2 cellular contexts compared by ENCODE assay signal in the genomic region with DNA sequence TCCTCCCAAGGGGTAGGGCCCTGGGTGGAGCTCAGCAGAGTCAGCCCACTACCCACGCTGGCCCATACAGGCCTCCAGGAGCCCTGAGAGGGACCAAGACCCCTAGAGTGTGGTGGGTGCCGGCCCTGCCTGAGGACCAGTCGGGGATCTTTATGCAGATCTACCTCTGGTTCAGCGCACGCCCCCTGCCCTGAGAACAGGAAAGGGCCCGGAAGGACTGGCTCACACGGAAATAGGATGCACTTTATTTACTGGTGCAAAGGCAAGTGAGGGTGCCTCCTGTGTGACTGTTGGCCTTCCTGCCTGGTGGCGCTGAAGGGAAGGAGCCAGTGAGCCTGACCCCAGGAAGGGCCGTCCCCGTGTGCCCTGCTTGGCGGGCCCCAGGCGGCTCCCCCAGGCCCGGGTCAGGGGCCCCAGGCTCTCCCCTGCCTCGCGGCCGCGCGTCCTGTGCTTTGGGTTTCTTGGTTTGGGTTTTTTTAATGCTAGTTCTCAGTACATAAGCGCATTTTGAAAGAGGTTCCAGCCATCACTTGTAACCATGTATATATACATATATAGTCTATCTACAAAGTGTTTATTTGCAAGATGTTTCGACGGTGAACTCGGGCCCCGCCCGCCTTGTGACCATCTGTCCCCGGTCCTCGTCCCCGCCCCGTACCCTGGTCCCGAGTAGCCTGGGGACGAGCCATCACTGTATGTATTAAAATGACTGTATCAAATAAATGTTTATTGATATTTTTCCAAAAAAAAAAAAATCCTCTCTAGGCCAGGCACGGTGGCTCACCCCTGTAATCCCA.
TF ChIP-seq lines count a peak whose summit lies in the region.

No MANE protein-coding gene starts in this region.

TF ChIP-seq in GM23338, 12 proteins besides CTCF, POLR2A, EP300 and RAD21 (continued from another document):
- TF ChIP-seq, protein P1, sequence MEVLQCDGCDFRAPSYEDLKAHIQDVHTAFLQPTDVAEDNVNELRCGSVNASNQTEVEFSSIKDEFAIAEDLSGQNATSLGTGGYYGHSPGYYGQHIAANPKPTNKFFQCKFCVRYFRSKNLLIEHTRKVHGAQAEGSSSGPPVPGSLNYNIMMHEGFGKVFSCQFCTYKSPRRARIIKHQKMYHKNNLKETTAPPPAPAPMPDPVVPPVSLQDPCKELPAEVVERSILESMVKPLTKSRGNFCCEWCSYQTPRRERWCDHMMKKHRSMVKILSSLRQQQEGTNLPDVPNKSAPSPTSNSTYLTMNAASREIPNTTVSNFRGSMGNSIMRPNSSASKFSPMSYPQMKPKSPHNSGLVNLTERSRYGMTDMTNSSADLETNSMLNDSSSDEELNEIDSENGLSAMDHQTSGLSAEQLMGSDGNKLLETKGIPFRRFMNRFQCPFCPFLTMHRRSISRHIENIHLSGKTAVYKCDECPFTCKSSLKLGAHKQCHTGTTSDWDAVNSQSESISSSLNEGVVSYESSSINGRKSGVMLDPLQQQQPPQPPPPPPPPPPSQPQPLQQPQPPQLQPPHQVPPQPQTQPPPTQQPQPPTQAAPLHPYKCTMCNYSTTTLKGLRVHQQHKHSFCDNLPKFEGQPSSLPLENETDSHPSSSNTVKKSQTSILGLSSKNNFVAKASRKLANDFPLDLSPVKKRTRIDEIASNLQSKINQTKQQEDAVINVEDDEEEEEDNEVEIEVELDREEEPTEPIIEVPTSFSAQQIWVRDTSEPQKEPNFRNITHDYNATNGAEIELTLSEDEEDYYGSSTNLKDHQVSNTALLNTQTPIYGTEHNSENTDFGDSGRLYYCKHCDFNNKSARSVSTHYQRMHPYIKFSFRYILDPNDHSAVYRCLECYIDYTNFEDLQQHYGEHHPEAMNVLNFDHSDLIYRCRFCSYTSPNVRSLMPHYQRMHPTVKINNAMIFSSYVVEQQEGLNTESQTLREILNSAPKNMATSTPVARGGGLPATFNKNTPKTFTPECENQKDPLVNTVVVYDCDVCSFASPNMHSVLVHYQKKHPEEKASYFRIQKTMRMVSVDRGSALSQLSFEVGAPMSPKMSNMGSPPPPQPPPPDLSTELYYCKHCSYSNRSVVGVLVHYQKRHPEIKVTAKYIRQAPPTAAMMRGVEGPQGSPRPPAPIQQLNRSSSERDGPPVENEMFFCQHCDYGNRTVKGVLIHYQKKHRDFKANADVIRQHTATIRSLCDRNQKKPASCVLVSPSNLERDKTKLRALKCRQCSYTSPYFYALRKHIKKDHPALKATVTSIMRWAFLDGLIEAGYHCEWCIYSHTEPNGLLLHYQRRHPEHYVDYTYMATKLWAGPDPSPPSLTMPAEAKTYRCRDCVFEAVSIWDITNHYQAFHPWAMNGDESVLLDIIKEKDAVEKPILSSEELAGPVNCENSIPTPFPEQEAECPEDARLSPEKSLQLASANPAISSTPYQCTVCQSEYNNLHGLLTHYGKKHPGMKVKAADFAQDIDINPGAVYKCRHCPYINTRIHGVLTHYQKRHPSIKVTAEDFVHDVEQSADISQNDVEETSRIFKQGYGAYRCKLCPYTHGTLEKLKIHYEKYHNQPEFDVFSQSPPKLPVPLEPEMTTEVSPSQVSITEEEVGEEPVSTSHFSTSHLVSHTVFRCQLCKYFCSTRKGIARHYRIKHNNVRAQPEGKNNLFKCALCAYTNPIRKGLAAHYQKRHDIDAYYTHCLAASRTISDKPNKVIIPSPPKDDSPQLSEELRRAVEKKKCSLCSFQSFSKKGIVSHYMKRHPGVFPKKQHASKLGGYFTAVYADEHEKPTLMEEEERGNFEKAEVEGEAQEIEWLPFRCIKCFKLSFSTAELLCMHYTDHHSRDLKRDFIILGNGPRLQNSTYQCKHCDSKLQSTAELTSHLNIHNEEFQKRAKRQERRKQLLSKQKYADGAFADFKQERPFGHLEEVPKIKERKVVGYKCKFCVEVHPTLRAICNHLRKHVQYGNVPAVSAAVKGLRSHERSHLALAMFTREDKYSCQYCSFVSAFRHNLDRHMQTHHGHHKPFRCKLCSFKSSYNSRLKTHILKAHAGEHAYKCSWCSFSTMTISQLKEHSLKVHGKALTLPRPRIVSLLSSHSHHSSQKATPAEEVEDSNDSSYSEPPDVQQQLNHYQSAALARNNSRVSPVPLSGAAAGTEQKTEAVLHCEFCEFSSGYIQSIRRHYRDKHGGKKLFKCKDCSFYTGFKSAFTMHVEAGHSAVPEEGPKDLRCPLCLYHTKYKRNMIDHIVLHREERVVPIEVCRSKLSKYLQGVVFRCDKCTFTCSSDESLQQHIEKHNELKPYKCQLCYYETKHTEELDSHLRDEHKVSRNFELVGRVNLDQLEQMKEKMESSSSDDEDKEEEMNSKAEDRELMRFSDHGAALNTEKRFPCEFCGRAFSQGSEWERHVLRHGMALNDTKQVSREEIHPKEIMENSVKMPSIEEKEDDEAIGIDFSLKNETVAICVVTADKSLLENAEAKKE (CRISPR knock-in tag; IDR thresholded peaks at IDR 0.05) = no peak
TF ChIP-seq in GM23338: peak in this region for 0.

TF ChIP-seq in WTC11, 78 proteins besides CTCF, POLR2A, EP300 and RAD21 (continued from another document):
- TF ChIP-seq, protein P2, sequence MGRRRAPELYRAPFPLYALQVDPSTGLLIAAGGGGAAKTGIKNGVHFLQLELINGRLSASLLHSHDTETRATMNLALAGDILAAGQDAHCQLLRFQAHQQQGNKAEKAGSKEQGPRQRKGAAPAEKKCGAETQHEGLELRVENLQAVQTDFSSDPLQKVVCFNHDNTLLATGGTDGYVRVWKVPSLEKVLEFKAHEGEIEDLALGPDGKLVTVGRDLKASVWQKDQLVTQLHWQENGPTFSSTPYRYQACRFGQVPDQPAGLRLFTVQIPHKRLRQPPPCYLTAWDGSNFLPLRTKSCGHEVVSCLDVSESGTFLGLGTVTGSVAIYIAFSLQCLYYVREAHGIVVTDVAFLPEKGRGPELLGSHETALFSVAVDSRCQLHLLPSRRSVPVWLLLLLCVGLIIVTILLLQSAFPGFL (CRISPR knock-in tag; IDR thresholded peaks at IDR 0.05; ENCODE audit: borderline replicate concordance) = no peak
- TF ChIP-seq, protein P3, sequence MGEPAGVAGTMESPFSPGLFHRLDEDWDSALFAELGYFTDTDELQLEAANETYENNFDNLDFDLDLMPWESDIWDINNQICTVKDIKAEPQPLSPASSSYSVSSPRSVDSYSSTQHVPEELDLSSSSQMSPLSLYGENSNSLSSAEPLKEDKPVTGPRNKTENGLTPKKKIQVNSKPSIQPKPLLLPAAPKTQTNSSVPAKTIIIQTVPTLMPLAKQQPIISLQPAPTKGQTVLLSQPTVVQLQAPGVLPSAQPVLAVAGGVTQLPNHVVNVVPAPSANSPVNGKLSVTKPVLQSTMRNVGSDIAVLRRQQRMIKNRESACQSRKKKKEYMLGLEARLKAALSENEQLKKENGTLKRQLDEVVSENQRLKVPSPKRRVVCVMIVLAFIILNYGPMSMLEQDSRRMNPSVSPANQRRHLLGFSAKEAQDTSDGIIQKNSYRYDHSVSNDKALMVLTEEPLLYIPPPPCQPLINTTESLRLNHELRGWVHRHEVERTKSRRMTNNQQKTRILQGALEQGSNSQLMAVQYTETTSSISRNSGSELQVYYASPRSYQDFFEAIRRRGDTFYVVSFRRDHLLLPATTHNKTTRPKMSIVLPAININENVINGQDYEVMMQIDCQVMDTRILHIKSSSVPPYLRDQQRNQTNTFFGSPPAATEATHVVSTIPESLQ (CRISPR knock-in tag; IDR thresholded peaks at IDR 0.05) = no peak
- no peak for TF ChIP-seq FOXP1 (CRISPR knock-in tag; IDR thresholded peaks at IDR 0.05; ENCODE audit: borderline replicate concordance)
- TF ChIP-seq, protein P4, sequence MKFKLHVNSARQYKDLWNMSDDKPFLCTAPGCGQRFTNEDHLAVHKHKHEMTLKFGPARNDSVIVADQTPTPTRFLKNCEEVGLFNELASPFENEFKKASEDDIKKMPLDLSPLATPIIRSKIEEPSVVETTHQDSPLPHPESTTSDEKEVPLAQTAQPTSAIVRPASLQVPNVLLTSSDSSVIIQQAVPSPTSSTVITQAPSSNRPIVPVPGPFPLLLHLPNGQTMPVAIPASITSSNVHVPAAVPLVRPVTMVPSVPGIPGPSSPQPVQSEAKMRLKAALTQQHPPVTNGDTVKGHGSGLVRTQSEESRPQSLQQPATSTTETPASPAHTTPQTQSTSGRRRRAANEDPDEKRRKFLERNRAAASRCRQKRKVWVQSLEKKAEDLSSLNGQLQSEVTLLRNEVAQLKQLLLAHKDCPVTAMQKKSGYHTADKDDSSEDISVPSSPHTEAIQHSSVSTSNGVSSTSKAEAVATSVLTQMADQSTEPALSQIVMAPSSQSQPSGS (CRISPR knock-in tag; IDR thresholded peaks at IDR 0.05; ENCODE audit: borderline replicate concordance, low read depth) = no peak
- no peak for TF ChIP-seq ZNF219 (CRISPR knock-in tag; IDR thresholded peaks at IDR 0.05; ENCODE audit: borderline replicate concordance)
- TF ChIP-seq, protein P5, sequence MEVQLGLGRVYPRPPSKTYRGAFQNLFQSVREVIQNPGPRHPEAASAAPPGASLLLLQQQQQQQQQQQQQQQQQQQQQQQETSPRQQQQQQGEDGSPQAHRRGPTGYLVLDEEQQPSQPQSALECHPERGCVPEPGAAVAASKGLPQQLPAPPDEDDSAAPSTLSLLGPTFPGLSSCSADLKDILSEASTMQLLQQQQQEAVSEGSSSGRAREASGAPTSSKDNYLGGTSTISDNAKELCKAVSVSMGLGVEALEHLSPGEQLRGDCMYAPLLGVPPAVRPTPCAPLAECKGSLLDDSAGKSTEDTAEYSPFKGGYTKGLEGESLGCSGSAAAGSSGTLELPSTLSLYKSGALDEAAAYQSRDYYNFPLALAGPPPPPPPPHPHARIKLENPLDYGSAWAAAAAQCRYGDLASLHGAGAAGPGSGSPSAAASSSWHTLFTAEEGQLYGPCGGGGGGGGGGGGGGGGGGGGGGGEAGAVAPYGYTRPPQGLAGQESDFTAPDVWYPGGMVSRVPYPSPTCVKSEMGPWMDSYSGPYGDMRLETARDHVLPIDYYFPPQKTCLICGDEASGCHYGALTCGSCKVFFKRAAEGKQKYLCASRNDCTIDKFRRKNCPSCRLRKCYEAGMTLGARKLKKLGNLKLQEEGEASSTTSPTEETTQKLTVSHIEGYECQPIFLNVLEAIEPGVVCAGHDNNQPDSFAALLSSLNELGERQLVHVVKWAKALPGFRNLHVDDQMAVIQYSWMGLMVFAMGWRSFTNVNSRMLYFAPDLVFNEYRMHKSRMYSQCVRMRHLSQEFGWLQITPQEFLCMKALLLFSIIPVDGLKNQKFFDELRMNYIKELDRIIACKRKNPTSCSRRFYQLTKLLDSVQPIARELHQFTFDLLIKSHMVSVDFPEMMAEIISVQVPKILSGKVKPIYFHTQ (CRISPR knock-in tag; IDR thresholded peaks at IDR 0.05) = no peak
- no peak for TF ChIP-seq GRHL2 (CRISPR knock-in tag; IDR thresholded peaks at IDR 0.05; ENCODE audit: insufficient replicate concordance, severe bottlenecking)
- TF ChIP-seq RELA (CRISPR knock-in tag; IDR thresholded peaks at IDR 0.05; ENCODE audit: borderline replicate concordance) = no peak
- TF ChIP-seq, protein P6, sequence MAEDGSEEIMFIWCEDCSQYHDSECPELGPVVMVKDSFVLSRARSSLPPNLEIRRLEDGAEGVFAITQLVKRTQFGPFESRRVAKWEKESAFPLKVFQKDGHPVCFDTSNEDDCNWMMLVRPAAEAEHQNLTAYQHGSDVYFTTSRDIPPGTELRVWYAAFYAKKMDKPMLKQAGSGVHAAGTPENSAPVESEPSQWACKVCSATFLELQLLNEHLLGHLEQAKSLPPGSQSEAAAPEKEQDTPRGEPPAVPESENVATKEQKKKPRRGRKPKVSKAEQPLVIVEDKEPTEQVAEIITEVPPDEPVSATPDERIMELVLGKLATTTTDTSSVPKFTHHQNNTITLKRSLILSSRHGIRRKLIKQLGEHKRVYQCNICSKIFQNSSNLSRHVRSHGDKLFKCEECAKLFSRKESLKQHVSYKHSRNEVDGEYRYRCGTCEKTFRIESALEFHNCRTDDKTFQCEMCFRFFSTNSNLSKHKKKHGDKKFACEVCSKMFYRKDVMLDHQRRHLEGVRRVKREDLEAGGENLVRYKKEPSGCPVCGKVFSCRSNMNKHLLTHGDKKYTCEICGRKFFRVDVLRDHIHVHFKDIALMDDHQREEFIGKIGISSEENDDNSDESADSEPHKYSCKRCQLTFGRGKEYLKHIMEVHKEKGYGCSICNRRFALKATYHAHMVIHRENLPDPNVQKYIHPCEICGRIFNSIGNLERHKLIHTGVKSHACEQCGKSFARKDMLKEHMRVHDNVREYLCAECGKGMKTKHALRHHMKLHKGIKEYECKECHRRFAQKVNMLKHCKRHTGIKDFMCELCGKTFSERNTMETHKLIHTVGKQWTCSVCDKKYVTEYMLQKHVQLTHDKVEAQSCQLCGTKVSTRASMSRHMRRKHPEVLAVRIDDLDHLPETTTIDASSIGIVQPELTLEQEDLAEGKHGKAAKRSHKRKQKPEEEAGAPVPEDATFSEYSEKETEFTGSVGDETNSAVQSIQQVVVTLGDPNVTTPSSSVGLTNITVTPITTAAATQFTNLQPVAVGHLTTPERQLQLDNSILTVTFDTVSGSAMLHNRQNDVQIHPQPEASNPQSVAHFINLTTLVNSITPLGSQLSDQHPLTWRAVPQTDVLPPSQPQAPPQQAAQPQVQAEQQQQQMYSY (CRISPR knock-in tag; IDR thresholded peaks at IDR 0.05) = no peak
- TF ChIP-seq, protein P7, sequence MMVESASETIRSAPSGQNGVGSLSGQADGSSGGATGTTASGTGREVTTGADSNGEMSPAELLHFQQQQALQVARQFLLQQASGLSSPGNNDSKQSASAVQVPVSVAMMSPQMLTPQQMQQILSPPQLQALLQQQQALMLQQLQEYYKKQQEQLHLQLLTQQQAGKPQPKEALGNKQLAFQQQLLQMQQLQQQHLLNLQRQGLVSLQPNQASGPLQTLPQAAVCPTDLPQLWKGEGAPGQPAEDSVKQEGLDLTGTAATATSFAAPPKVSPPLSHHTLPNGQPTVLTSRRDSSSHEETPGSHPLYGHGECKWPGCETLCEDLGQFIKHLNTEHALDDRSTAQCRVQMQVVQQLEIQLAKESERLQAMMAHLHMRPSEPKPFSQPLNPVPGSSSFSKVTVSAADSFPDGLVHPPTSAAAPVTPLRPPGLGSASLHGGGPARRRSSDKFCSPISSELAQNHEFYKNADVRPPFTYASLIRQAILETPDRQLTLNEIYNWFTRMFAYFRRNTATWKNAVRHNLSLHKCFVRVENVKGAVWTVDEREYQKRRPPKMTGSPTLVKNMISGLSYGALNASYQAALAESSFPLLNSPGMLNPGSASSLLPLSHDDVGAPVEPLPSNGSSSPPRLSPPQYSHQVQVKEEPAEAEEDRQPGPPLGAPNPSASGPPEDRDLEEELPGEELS (CRISPR knock-in tag; IDR thresholded peaks at IDR 0.05) = no peak
- TF ChIP-seq, protein P8, sequence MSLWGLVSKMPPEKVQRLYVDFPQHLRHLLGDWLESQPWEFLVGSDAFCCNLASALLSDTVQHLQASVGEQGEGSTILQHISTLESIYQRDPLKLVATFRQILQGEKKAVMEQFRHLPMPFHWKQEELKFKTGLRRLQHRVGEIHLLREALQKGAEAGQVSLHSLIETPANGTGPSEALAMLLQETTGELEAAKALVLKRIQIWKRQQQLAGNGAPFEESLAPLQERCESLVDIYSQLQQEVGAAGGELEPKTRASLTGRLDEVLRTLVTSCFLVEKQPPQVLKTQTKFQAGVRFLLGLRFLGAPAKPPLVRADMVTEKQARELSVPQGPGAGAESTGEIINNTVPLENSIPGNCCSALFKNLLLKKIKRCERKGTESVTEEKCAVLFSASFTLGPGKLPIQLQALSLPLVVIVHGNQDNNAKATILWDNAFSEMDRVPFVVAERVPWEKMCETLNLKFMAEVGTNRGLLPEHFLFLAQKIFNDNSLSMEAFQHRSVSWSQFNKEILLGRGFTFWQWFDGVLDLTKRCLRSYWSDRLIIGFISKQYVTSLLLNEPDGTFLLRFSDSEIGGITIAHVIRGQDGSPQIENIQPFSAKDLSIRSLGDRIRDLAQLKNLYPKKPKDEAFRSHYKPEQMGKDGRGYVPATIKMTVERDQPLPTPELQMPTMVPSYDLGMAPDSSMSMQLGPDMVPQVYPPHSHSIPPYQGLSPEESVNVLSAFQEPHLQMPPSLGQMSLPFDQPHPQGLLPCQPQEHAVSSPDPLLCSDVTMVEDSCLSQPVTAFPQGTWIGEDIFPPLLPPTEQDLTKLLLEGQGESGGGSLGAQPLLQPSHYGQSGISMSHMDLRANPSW (CRISPR knock-in tag; conservative IDR thresholded peaks at IDR 0.05; ENCODE audit: low read depth) = no peak
- no peak for TF ChIP-seq ZNF138 (CRISPR knock-in tag; conservative IDR thresholded peaks at IDR 0.05)
TF ChIP-seq in WTC11: peak in this region for 0.
